ENCODE assay signal across 8 cellular contexts in genomic region chr17:48024149-48025039, GRCh38. TPM values are rescaled to one million over a fixed set of nuclear protein-coding genes. Genes with fewer than 3 reads are reported as not detected.
DNase-seq lines count a peak whose midpoint lies in the region; ATAC-seq, FAIRE-seq and TF ChIP-seq lines count a peak whose summit lies in the region.

No MANE protein-coding gene starts in this region.

- POLR2A ChIA-PET in HCT116 (lab: Charles Lee) = interaction anchor here (0.7 to 2.6 kb wide), 11 partner anchors 13 to 612 kb away, joined by 3 to 45 read pairs (median 4); partner anchors contain the start of gene NFE2L1
- POLR2A ChIA-PET in GM12878 (lab: Charles Lee) = interaction anchor here (1.0 to 3.7 kb wide), 3 partner anchors 24 to 89 kb away, joined by 3 to 29 read pairs (median 5); partner anchors contain the start of gene NFE2L1

- H3K4me3 ChIP-seq in HCT116 (replicated peaks in 1 of 2; ENCODE audit: low read depth in 1 of 2, low read length in 2 of 2) = peak overlapping the region; percentile 61 to 62
- H3K4me3 ChIP-seq in SJCRH30 = peak overlapping the region; percentile 58
- H3K4me3 ChIP-seq in GM12878 = peak overlapping the region; percentile 80
- peak overlapping the region; percentile 70 for H3K4me3 ChIP-seq in iPS-20b (ENCODE audit: low read length)
- H3K4me3 ChIP-seq in spleen = peak overlapping the region; percentile 30 to 70 (median 50)

- FAIRE-seq in GM12878 (lab: Jason Lieb, UNC) = no peak

- H3K4me2 ChIP-seq in HCT116 (ENCODE audit: low read length) = peak overlapping the region; percentile 95
- peak overlapping the region; percentile 100 for H3K4me2 ChIP-seq in GM12878 (ENCODE audit: control insufficient read depth, insufficient read depth)

- H2AFZ ChIP-seq in HCT116 (ENCODE audit: low read depth, low read length, poor library complexity, severe bottlenecking) (peak overlapping the region; percentile 59), GM12878 (ENCODE audit: control insufficient read depth, low read depth, low read length) (peak overlapping the region; percentile 25)

- TF ChIP-seq RAD21 in HCT116 (IDR thresholded peaks at IDR 0.05; ENCODE audit: low read depth) (no peak), GM12878 (IDR thresholded peaks at IDR 0.05; ENCODE audit: insufficient read depth, low read depth, low read length) (no peak)

- BruUV-seq in HCT116 (replicated peaks; lab: Mats Ljungman, UMichigan) = no TSS peak
- BruUV-seq in GM12878 (replicated peaks; lab: Mats Ljungman, UMichigan) = no TSS peak

- 1% methylated on average over 52 of the region's 54 CpGs for WGBS in GM12878 (ENCODE audit: insufficient coverage, insufficient replicate concordance, low lambda C conversion rate, missing lambda C conversion rate)
- 0 to 2% (median 0%) methylated on average over 36 to 54 of the region's 54 CpGs for WGBS in spleen, 5 donors

- DNase-seq in COR-L47 (lab: John Stamatoyannopoulos, UW) (peak; percentile 26), HCT116 (ENCODE audit: low read depth, low spot score) (peak; percentile 74), SJCRH30 (peak; percentile 50 to 56), GM12878 (ENCODE audit: low read depth, low spot score) (no peak), spleen (peak; percentile 90), KBM-7 (no peak), pons (ENCODE audit: low spot score) (no peak)

- H3K36me3 ChIP-seq in HCT116 (ENCODE audit: control insufficient read depth in 1 of 2, insufficient read depth in 2 of 2, low read length in 2 of 2) (no peaks in the 10 kb centered on the region), SJCRH30 (no peaks in the 10 kb centered on the region), GM12878 (ENCODE audit: control insufficient read depth in 2 of 2, insufficient read depth in 2 of 2, low read length in 1 of 2) (no peaks in the 10 kb centered on the region), iPS-20b (ENCODE audit: insufficient read depth, low read depth, low read length) (no peaks in the 10 kb centered on the region), spleen (no peaks in the 10 kb centered on the region)

- SMC1A ChIA-PET in GM12878 (lab: Charles Lee; ENCODE audit: uncharacterized antibody, unreplicated experiment) = interaction anchor here (0.6 to 7.4 kb wide), 12 partner anchors 13 to 588 kb away, joined by 3 to 100 read pairs (median 4); partner anchors contain the start of gene NFE2L1

- H3K9me2 ChIP-seq in HCT116 (ENCODE audit: insufficient read depth) = no peaks in the 10 kb centered on the region

- intact Hi-C loops in HCT116 (cut with micrococcal nuclease) (loop anchor here (1.0 to 10.0 kb wide), 10 partner anchors 103 to 1010 kb away; no protein-coding TSS in a partner anchor), GM12878 (cut with micrococcal nuclease; ENCODE audit: unreplicated experiment) (loop anchor here (1.0 to 5.0 kb wide), 2 partner anchors 107 to 313 kb away; no protein-coding TSS in a partner anchor), spleen (cut with DNase I; ENCODE audit: low total_unique reads) (loop anchor here (2.0 kb wide), 1 partner anchor 106 kb away; no protein-coding TSS in a partner anchor)

- H3K27ac ChIP-seq in HCT116 (ENCODE audit: low read depth, low read length) (peak overlapping the region; percentile 93), SJCRH30 (peak overlapping the region; percentile 13; the same call in 1 of the 2 replicates), GM12878 (ENCODE audit: control insufficient read depth, insufficient read depth) (no peak overlapping the region), iPS-20b (ENCODE audit: low read length) (no peak overlapping the region), spleen (peak overlapping the region in 6 of 8 donors; percentile 29 to 82 (median 68))

- CTCF ChIA-PET in HCT116 (lab: Charles Lee) = interaction anchor here (0.6 to 3.5 kb wide), 45 partner anchors 11 to 1011 kb away, joined by 3 to 171 read pairs (median 5); partner anchors contain the start of genes CBX1, CDK5RAP3, HOXB8 and NFE2L1
- CTCF ChIA-PET in GM12878 (lab: Yijun Ruan, JAX) = interaction anchor here (0.7 to 7.9 kb wide), 30 partner anchors 10 to 597 kb away, joined by 3 to 176 read pairs (median 9); partner anchors contain the start of genes CDK5RAP3, COPZ2, HOXB5 and NFE2L1

- no peaks in the 10 kb centered on the region for H3K9me3 ChIP-seq in HCT116 (ENCODE audit: control insufficient read depth in 1 of 2, insufficient read depth in 1 of 2, low read depth in 1 of 2, low read length in 2 of 2)
- H3K9me3 ChIP-seq in SJCRH30 (replicated peaks) = no peaks in the 10 kb centered on the region
- H3K9me3 ChIP-seq in GM12878 (replicated peaks; ENCODE audit: control insufficient read depth, insufficient read depth, low read length) = no peaks in the 10 kb centered on the region
- H3K9me3 ChIP-seq in iPS-20b (ENCODE audit: insufficient read depth, low read depth, low read length) = no peaks in the 10 kb centered on the region
- H3K9me3 ChIP-seq in spleen = no peaks in the 10 kb centered on the region

- H3K9ac ChIP-seq in HCT116 (ENCODE audit: low read length) (peak overlapping the region; percentile 85), GM12878 (ENCODE audit: control insufficient read depth, insufficient read depth, low read length) (peak overlapping the region; percentile 5; the same call in 1 of the 2 replicates), iPS-20b (ENCODE audit: low read depth, low read length) (no peak overlapping the region)

- peaks cover 26 to 45% of the 10 kb centered on the region in 2 experiments for H3K4me1 ChIP-seq in HCT116 (ENCODE audit: control insufficient read depth in 1 of 2, insufficient read depth in 2 of 2, low read length in 2 of 2)
- peaks cover 17% of the 10 kb centered on the region; the same call in 1 of the 2 replicates for H3K4me1 ChIP-seq in SJCRH30
- H3K4me1 ChIP-seq in GM12878 (ENCODE audit: control insufficient read depth, insufficient read depth, low read length) = peaks cover 27% of the 10 kb centered on the region
- peaks cover 14% of the 10 kb centered on the region for H3K4me1 ChIP-seq in iPS-20b (ENCODE audit: insufficient read depth, low read length)
- H3K4me1 ChIP-seq in spleen = peaks cover 26 to 62% (median 44%) of the 10 kb centered on the region in 6 donors

- TF ChIP-seq EP300 in GM12878 (IDR thresholded peaks at IDR 0.05; ENCODE audit: borderline replicate concordance in 1 of 2, control insufficient read depth in 1 of 2, low read depth in 2 of 2, low read length in 2 of 2) = no peak

- H3K27me3 ChIP-seq in HCT116 (ENCODE audit: insufficient read depth, low read length) = no peaks in the 10 kb centered on the region
- H3K27me3 ChIP-seq in SJCRH30 = no peaks in the 10 kb centered on the region
- no peaks in the 10 kb centered on the region; a peak in 2 of 4 replicates for H3K27me3 ChIP-seq in GM12878 (replicated peaks in 1 of 2; ENCODE audit: control insufficient read depth in 2 of 2, insufficient read depth in 2 of 2, low read length in 1 of 2)
- peaks cover 32% of the 10 kb centered on the region for H3K27me3 ChIP-seq in iPS-20b (ENCODE audit: insufficient read depth, low read length)
- peaks cover 0 to 53% (median 5%) of the 10 kb centered on the region in 7 donors for H3K27me3 ChIP-seq in spleen (replicated peaks in 1 of 7)

- TF ChIP-seq POLR2A in HCT116 (IDR thresholded peaks at IDR 0.05; ENCODE audit: borderline replicate concordance, extremely low read depth, insufficient read depth, insufficient read length) = no peak
- no peak for TF ChIP-seq POLR2A in GM12878 (IDR thresholded peaks at IDR 0.05; ENCODE audit: low read depth, low read length)
- TF ChIP-seq POLR2A in spleen (IDR thresholded peaks at IDR 0.05) = no peak

- no peaks in the 10 kb centered on the region for H4K20me1 ChIP-seq in HCT116 (ENCODE audit: insufficient read depth)
- peaks cover 5% of the 10 kb centered on the region; the same call in 1 of the 2 replicates for H4K20me1 ChIP-seq in GM12878 (ENCODE audit: control insufficient read depth, insufficient read depth)

- in situ Hi-C loops in GM12878 (cut with MboI) = loop anchor here (5.0 kb wide), 2 partner anchors 43 to 113 kb away; no protein-coding TSS in a partner anchor
- in situ Hi-C loops in KBM-7 (cut with MboI; ENCODE audit: low pct_unique_long_range_greater_than_20kb, low sequenced_read_pairs) = no loop called here

- H3K79me2 ChIP-seq in HCT116 (ENCODE audit: insufficient read depth, low read length) = no peaks in the 10 kb centered on the region
- no peaks in the 10 kb centered on the region for H3K79me2 ChIP-seq in GM12878 (ENCODE audit: control insufficient read depth, insufficient read depth, low read length)

- ATAC-seq in HCT116 (peak; percentile 28), GM12878 (peak; percentile 44)

- RAD21 ChIA-PET in HCT116 (lab: Charles Lee; ENCODE audit: low non-redundant PET in 1 of 2, low total read pairs in 2 of 2, uncharacterized antibody in 2 of 2, unreplicated experiment in 2 of 2) = interaction anchor here (0.7 to 3.0 kb wide), 11 partner anchors 13 to 569 kb away, joined by 3 to 19 read pairs (median 3); partner anchors contain the start of gene NFE2L1 (in 2 of the 2)
- RAD21 ChIA-PET in GM12878 (lab: Charles Lee; ENCODE audit: unreplicated experiment) = interaction anchor here (0.5 to 5.1 kb wide), 19 partner anchors 12 to 1371 kb away, joined by 3 to 117 read pairs (median 7); partner anchors contain the start of genes CDK5RAP3, COPZ2, HOXB5 and HOXB9

- no peak for TF ChIP-seq CTCF in HCT116 (IDR thresholded peaks at IDR 0.05 in 2 of 3, conservative IDR thresholded peaks at IDR 0.05 in 1 of 3; ENCODE audit: borderline replicate concordance in 1 of 3, insufficient read depth in 1 of 3, low read depth in 2 of 3, low read length in 2 of 3)
- TF ChIP-seq CTCF in GM12878 (IDR thresholded peaks at IDR 0.05 in 2 of 3, conservative IDR thresholded peaks at IDR 0.05 in 1 of 3; ENCODE audit: control insufficient read depth in 2 of 3, extremely low read depth in 1 of 3, insufficient read depth in 1 of 3, low read depth in 3 of 3, low read length in 3 of 3) = no peak
- TF ChIP-seq CTCF in spleen (IDR thresholded peaks at IDR 0.05 in 8 of 11, conservative IDR thresholded peaks at IDR 0.05 in 3 of 11) = peak in 1 of 11 experiments; percentile 6

RNA-seq across cellular contexts. Expression of gene COPZ2, which starts 13.2 kb away (rescaled TPM):
- not detected for total RNA-seq in HCT116 (2021; ENCODE audit: unreplicated experiment)
- 0.14 TPM in 1 of 2 replicates, not detected in the other for polyA plus RNA-seq in HCT116 (2012)
- total RNA-seq in SJCRH30 (2014; rRNA removed; shearing (Covaris generic)) = 0.32 TPM in 1 of 2 replicates, not detected in the other
- 0.86 TPM in 1 of 2 replicates, not detected in the other for total RNA-seq in GM12878 (2013; cell fraction: nucleolus; rRNA removed)
- 0.93 and 1.6 TPM in 2 replicates for total RNA-seq in GM12878 (2014; rRNA removed)
- total RNA-seq in GM12878 (2014; rRNA removed; fragmentation: Illumina TruSeq; extraction: Trizol) = 2.3 and 2.7 TPM in 2 replicates
- 3.6 and 4.3 TPM in 2 replicates for total RNA-seq in GM12878 (2021)
- 2.1 TPM for polyA plus RNA-seq in GM12878 (2011; ENCODE audit: low read depth)
- polyA plus RNA-seq in GM12878 (2011; rRNA removed) = 0.20 and 0.27 TPM in 2 replicates
- 0.12 and 0.40 TPM in 2 replicates for polyA plus RNA-seq in GM12878 (2011; cell fraction: cytosol; rRNA removed)
- 0.22 and 0.48 TPM in 2 replicates for polyA plus RNA-seq in GM12878 (2011; cell fraction: nucleus; rRNA removed)
- polyA plus RNA-seq in GM12878 (2012) = 3.1 and 4.2 TPM in 2 replicates
- 1.8 and 3.3 TPM in 2 replicates for polyA plus RNA-seq in GM12878 (2014; fragmentation: Illumina TruSeq; extraction: Trizol)
- polyA plus RNA-seq in GM12878 (2014; fragmentation: Nextera tagmentation; extraction: Ambion mirVana) = 1 to 10 TPM; 2.5 to 2.9 TPM
- polyA plus RNA-seq in GM12878 (2014; rRNA removed) = 2.7 and 3.1 TPM in 2 replicates
- 1 to 10 TPM; 2.0 to 3.2 TPM for polyA plus RNA-seq in GM12878 (2016; fragmentation: Nextera tagmentation; extraction: Ambion mirVana)
- not detected in 2 replicates for polyA minus RNA-seq in GM12878 (2011; rRNA and poly(A)+ RNA removed)
- not detected in 2 replicates for polyA minus RNA-seq in GM12878 (2011; cell fraction: cytosol; rRNA and poly(A)+ RNA removed)
- polyA minus RNA-seq in GM12878 (2011; cell fraction: nucleus; rRNA and poly(A)+ RNA removed) = not detected in 2 replicates
- total RNA-seq in spleen = 10 to 100 TPM in 3 of 7 donors, 1 to 10 TPM in 4; 6.0 to 15.0 (median 9.0) TPM
- 1 to 10 TPM; 7.3 to 9.6 (median 8.5) TPM for polyA plus RNA-seq in spleen

RNA-seq across cellular contexts. Expression of gene NFE2L1, which starts 23.8 kb away (rescaled TPM):
- total RNA-seq in HCT116 (2021; ENCODE audit: unreplicated experiment) = 135 TPM
- polyA plus RNA-seq in HCT116 (2012) = 157 and 172 TPM in 2 replicates
- 75.1 and 78.1 TPM in 2 replicates for total RNA-seq in SJCRH30 (2014; rRNA removed; shearing (Covaris generic))
- total RNA-seq in GM12878 (2013; cell fraction: nucleolus; rRNA removed) = 68.6 and 83.4 TPM in 2 replicates
- 16.5 and 16.8 TPM in 2 replicates for total RNA-seq in GM12878 (2014; rRNA removed)
- total RNA-seq in GM12878 (2014; rRNA removed; fragmentation: Illumina TruSeq; extraction: Trizol) = 36.2 and 39.9 TPM in 2 replicates
- total RNA-seq in GM12878 (2021) = 62.3 and 72.8 TPM in 2 replicates
- polyA plus RNA-seq in GM12878 (2011; ENCODE audit: low read depth) = 52.9 TPM
- polyA plus RNA-seq in GM12878 (2011; rRNA removed) = 84.5 and 104 TPM in 2 replicates
- polyA plus RNA-seq in GM12878 (2011; cell fraction: cytosol; rRNA removed) = 78.3 and 81.2 TPM in 2 replicates
- 72.4 and 101 TPM in 2 replicates for polyA plus RNA-seq in GM12878 (2011; cell fraction: nucleus; rRNA removed)
- 70.1 and 111 TPM in 2 replicates for polyA plus RNA-seq in GM12878 (2012)
- polyA plus RNA-seq in GM12878 (2014; fragmentation: Illumina TruSeq; extraction: Trizol) = 60.5 and 63.8 TPM in 2 replicates
- 1 to 10 TPM; 3.8 to 4.1 TPM for polyA plus RNA-seq in GM12878 (2014; fragmentation: Nextera tagmentation; extraction: Ambion mirVana)
- polyA plus RNA-seq in GM12878 (2014; rRNA removed) = 44.7 and 48.6 TPM in 2 replicates
- polyA plus RNA-seq in GM12878 (2016; fragmentation: Nextera tagmentation; extraction: Ambion mirVana) = 10 to 100 TPM; 11.1 to 11.5 TPM
- 71.0 and 98.3 TPM in 2 replicates for polyA minus RNA-seq in GM12878 (2011; rRNA and poly(A)+ RNA removed)
- 30.1 and 32.1 TPM in 2 replicates for polyA minus RNA-seq in GM12878 (2011; cell fraction: cytosol; rRNA and poly(A)+ RNA removed)
- polyA minus RNA-seq in GM12878 (2011; cell fraction: nucleus; rRNA and poly(A)+ RNA removed) = 22.1 and 37.8 TPM in 2 replicates
- total RNA-seq in spleen = 100 to 1,000 TPM; 111 to 242 (median 142) TPM
- 10 to 100 TPM; 21.2 to 59.5 (median 25.7) TPM for polyA plus RNA-seq in spleen

RNA-seq across cellular contexts. Expression of gene CDK5RAP3, which starts 53.5 kb away (rescaled TPM):
- total RNA-seq in HCT116 (2021; ENCODE audit: unreplicated experiment) (255 TPM), GM12878 (2014; rRNA removed) (150 and 159 TPM in 2 replicates), GM12878 (2014; rRNA removed; fragmentation: Illumina TruSeq; extraction: Trizol) (92.1 and 99.9 TPM in 2 replicates), GM12878 (2021) (168 and 177 TPM in 2 replicates), spleen (100 to 1,000 TPM; 216 to 380 (median 235) TPM)
- 315 and 319 TPM in 2 replicates for polyA plus RNA-seq in HCT116 (2012)
- total RNA-seq in SJCRH30 (2014; rRNA removed; shearing (Covaris generic)) = 47.0 and 64.2 TPM in 2 replicates
- total RNA-seq in GM12878 (2013; cell fraction: nucleolus; rRNA removed) = 248 and 271 TPM in 2 replicates
- polyA plus RNA-seq in GM12878 (2011; ENCODE audit: low read depth) = 293 TPM
- polyA plus RNA-seq in GM12878 (2011; rRNA removed) (101 and 127 TPM in 2 replicates), GM12878 (2014; fragmentation: Illumina TruSeq; extraction: Trizol) (129 and 163 TPM in 2 replicates), GM12878 (2014; fragmentation: Nextera tagmentation; extraction: Ambion mirVana) (100 to 1,000 TPM in 1 of 2 experiments, 10 to 100 TPM in 1; 69.4 to 160 TPM), GM12878 (2014; rRNA removed) (204 and 209 TPM in 2 replicates), GM12878 (2016; fragmentation: Nextera tagmentation; extraction: Ambion mirVana) (100 to 1,000 TPM; 223 to 237 TPM), spleen (1,000 to 10,000 TPM in 1 of 3 donors, 100 to 1,000 TPM in 2; 328 to 1,020 (median 665) TPM)
- 142 and 155 TPM in 2 replicates for polyA plus RNA-seq in GM12878 (2011; cell fraction: cytosol; rRNA removed)
- 1,072 and 1,222 TPM in 2 replicates for polyA plus RNA-seq in GM12878 (2011; cell fraction: nucleus; rRNA removed)
- polyA plus RNA-seq in GM12878 (2012) = 245 and 255 TPM in 2 replicates
- 97.9 and 132 TPM in 2 replicates for polyA minus RNA-seq in GM12878 (2011; rRNA and poly(A)+ RNA removed)
- 21.6 and 32.2 TPM in 2 replicates for polyA minus RNA-seq in GM12878 (2011; cell fraction: cytosol; rRNA and poly(A)+ RNA removed)
- 148 and 158 TPM in 2 replicates for polyA minus RNA-seq in GM12878 (2011; cell fraction: nucleus; rRNA and poly(A)+ RNA removed)

Comparison
In these comparisons a context has a peak if more than half of its experiments do, and no peak if none do; other contexts are left out.
1. DNase-seq: peak in COR-L47 (single experiment), HCT116 (single experiment), SJCRH30 (2 of 2) and spleen (single experiment); none in GM12878 (single experiment), KBM-7 (single experiment) and pons (single experiment).
2. H3K27ac ChIP-seq: peak in HCT116 (single experiment), SJCRH30 (single experiment) and spleen (6 of 8); none in GM12878 (single experiment) and iPS-20b (single experiment).
3. Peak in every context shown above with its lines, with median percentiles within 50 percentile points of each other: H3K4me3 ChIP-seq.